ENCODE assay signal across 23 cellular contexts in the genomic region with DNA sequence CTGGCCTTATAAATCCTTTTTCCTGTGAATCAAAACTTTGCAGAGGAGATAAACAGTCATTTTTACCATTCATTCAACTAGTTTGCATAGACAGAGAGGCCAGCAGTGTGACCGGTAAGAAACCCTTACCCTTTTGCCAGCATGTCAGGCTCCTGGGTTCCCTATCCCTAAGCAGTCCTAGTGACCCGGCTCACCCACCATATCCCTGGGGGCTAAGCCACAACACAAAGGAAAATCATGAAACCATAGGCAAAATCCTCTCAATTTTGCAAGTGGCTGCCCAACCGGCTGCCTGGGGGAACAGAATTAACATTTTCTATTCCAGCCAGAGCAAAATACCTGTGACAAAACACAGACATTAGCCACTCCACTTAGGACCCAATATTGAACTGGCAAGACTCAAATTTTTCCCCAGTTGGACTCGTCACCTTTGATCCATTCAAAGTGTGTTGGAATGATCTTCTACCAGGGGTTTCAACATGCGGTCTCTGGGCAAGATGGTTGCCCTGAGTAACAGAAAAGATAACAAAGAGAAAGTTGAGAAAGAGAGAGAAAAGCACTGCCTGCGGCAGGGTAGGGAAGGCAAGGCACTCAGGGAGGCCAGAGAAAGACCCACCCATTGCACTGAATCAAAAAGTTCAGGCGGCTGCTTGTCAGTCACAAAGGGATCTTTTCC.
"Had no signal": no experiment of that assay in that cellular context is flagged by ENCODE, and none has a peak within 500 bp of the region (broad histone marks: within the 10 kb centered on the region; RNA-seq: fewer than 3 reads in every experiment).

No MANE protein-coding gene starts in this region.

- H3K4me3 ChIP-seq: hepatocyte, left lung, ovary, psoas muscle, right atrium auricular region, thyroid gland had no signal

- H3K4me1 ChIP-seq: thyroid gland had no signal

- H3K27me3 ChIP-seq: hepatocyte, left lung, ovary, right atrium auricular region, thyroid gland had no signal

- ATAC-seq: esophagus mucosa; left lung; natural killer cell; psoas muscle; stimulated activated naive CD8-positive, alpha-beta T cell treated with anti-CD3 and anti-CD28 coated beads, Interleukin-15, Interleukin-2, amounts not matched to agents 100 U/mL and 50 U/mL, for 24 hours had no signal

- H2AFZ ChIP-seq: hepatocyte had no signal

- H3K4me2 ChIP-seq: hepatocyte had no signal

- DNase-seq: activated naive CD4-positive, alpha-beta T cell treated with anti-CD3 and anti-CD28 coated beads for 36 hours; activated T-cell treated with anti-CD3 and anti-CD28 coated beads, Interleukin-2, amount 50 U/mL, for 1 hour; aorta; caudate nucleus; effector CD4-positive, alpha-beta T cell; foreskin melanocyte; immature natural killer cell; left lung; midbrain; natural killer cell; ovary; psoas muscle; stimulated activated CD4-positive, alpha-beta T cell treated with anti-CD3 and anti-CD28 coated beads, Interleukin-4, amount 100 ng/mL, for 24 hours; stimulated activated naive CD8-positive, alpha-beta T cell treated with anti-CD3 and anti-CD28 coated beads, Interleukin-15, Interleukin-2, amounts not matched to agents 100 U/mL and 50 U/mL, for 24 hours; substantia nigra; SW 1271; T-helper 2 cell; thyroid gland had no signal

- H3K4me3 Mint-ChIP-seq: activated naive CD4-positive, alpha-beta T cell treated with anti-CD3 and anti-CD28 coated beads for 36 hours; brain; dendritic cell treated with granulocyte-macrophage colony-stimulating factor and Interleukin-4, amounts not matched to agents 40 ng/mL and 50 ng/mL, for 4 days; immature natural killer cell; natural killer cell had no signal

- H3K9me3 Mint-ChIP-seq: dendritic cell treated with granulocyte-macrophage colony-stimulating factor and Interleukin-4, amounts not matched to agents 40 ng/mL and 50 ng/mL, for 4 days; immature natural killer cell; natural killer cell had no signal

- H3K36me3 Mint-ChIP-seq: brain, immature natural killer cell, natural killer cell had no signal

- H3K27me3 Mint-ChIP-seq: brain; dendritic cell treated with granulocyte-macrophage colony-stimulating factor and Interleukin-4, amounts not matched to agents 40 ng/mL and 50 ng/mL, for 4 days had no signal

- H3K36me3 ChIP-seq: left lung, ovary, right atrium auricular region, thyroid gland had no signal

- H3K79me2 ChIP-seq: hepatocyte had no signal

- H3K27ac Mint-ChIP-seq: brain; dendritic cell treated with granulocyte-macrophage colony-stimulating factor and Interleukin-4, amounts not matched to agents 40 ng/mL and 50 ng/mL, for 4 days; immature natural killer cell; natural killer cell had no signal

- H3K4me1 Mint-ChIP-seq: brain, immature natural killer cell, natural killer cell had no signal

- H3K27ac ChIP-seq: left lung, ovary, psoas muscle, right atrium auricular region, thyroid gland had no signal

- H3K9me3 ChIP-seq: ovary, psoas muscle, right atrium auricular region, thyroid gland had no signal
